9 cellular contexts compared by ENCODE assay signal in genomic region chr5:95818181-95819147, GRCh38. TPM values are rescaled to one million over a fixed set of nuclear protein-coding genes. Genes with fewer than 3 reads are reported as not detected.
DNase-seq lines count a peak whose midpoint lies in the region; ATAC-seq and TF ChIP-seq lines count a peak whose summit lies in the region.
"Had no signal": no experiment of that assay in that cellular context is flagged by ENCODE, and none has a peak within 500 bp of the region (broad histone marks: within the 10 kb centered on the region; RNA-seq: fewer than 3 reads in every experiment).

No MANE protein-coding gene starts in this region.

- H3K27ac ChIP-seq in right cardiac atrium (ENCODE audit: low read length) (peak overlapping the region; percentile 72), ovary (no peak overlapping the region)
- H3K27ac ChIP-seq: 22Rv1 had no signal

- no peaks in the 10 kb centered on the region for H3K9me3 Mint-ChIP-seq in WTC11

- intact Hi-C loops in right cardiac atrium (cut with DNase I) (no loop called here), ovary (cut with DNase I) (no loop called here)

- CTCF ChIA-PET in WTC11 (lab: Charles Lee): interaction anchor here (0.9 to 2.1 kb wide), 2 partner anchors 16 to 37 kb away, joined by 3 to 10 read pairs; no protein-coding TSS in a partner anchor

- no peak for DNase-seq in activated CD4-positive, CD25-positive, alpha-beta regulatory T cell treated with anti-CD3 and anti-CD28 coated beads, Interleukin-2, amount 50 U/mL, for 72 hours
- no peak for DNase-seq in WTC11 (ENCODE audit: low spot score)
- DNase-seq in right cardiac atrium: no peak
- DNase-seq in stimulated activated naive CD4-positive, alpha-beta T cell treated with Interleukin-2 at 50 U/mL for 16 hours (lab: John Stamatoyannopoulos, UW): peak; percentile 12
- no peak for DNase-seq in NCI-H82 treated with DMSO at 0.1 percent for 48 hours (lab: John Stamatoyannopoulos, UW; ENCODE audit: unreplicated experiment)
- no peak for DNase-seq in ovary

- peaks cover 8% of the 10 kb centered on the region for H3K36me3 Mint-ChIP-seq in WTC11

- TF ChIP-seq POLR2A in ovary (IDR thresholded peaks at IDR 0.05): no peak

- no peak for TF ChIP-seq EP300 in ovary (IDR thresholded peaks at IDR 0.05)

- H3K27me3 Mint-ChIP-seq in WTC11 (ENCODE audit: low read depth): no peaks in the 10 kb centered on the region

- H3K27me3 ChIP-seq in right cardiac atrium (ENCODE audit: control insufficient read depth, insufficient read depth) (no peaks in the 10 kb centered on the region), ovary (no peaks in the 10 kb centered on the region)

- no peak for TF ChIP-seq CTCF in WTC11 (IDR thresholded peaks at IDR 0.05)
- no peak for TF ChIP-seq CTCF in ovary (IDR thresholded peaks at IDR 0.05)

- H3K27ac Mint-ChIP-seq in WTC11: 0 out of 2 replicates have a peak overlapping the region, but pooled peaks have one; percentile 3

- POLR2A ChIA-PET in WTC11 (lab: Charles Lee): no interaction called here

- H3K4me3 ChIP-seq in right cardiac atrium (ENCODE audit: low read length) (peak overlapping the region; percentile 16), ovary (no peak overlapping the region)

- H3K4me3 Mint-ChIP-seq in WTC11: no peak overlapping the region

- H3K4me1 Mint-ChIP-seq in WTC11: peaks cover 65% of the 10 kb centered on the region

- H3K4me1 ChIP-seq in right cardiac atrium (ENCODE audit: control insufficient read depth, insufficient read depth, low read length) (peaks cover 12% of the 10 kb centered on the region), ovary (ENCODE audit: insufficient read depth) (peaks cover 7% of the 10 kb centered on the region)

- WGBS in right cardiac atrium: 58% methylated on average over 14 of the region's 14 CpGs
- 80 to 83% (median 81%) methylated on average over 14 of the region's 14 CpGs for WGBS in ovary, 3 donors

- no peaks in the 10 kb centered on the region for H3K36me3 ChIP-seq in ovary

- no peaks in the 10 kb centered on the region for H3K9me3 ChIP-seq in right cardiac atrium (ENCODE audit: control insufficient read depth, low read length)
- no peaks in the 10 kb centered on the region for H3K9me3 ChIP-seq in ovary

- ATAC-seq in activated CD4-positive, CD25-positive, alpha-beta regulatory T cell treated with anti-CD3 and anti-CD28 coated beads, Interleukin-2, amount 50 U/mL, for 24 hours: peak; percentile 17 to 37
- ATAC-seq in WTC11: no peak
- peak in 1 of 2 donors; percentile 6 for ATAC-seq in right cardiac atrium
- no peak for ATAC-seq in HG02870 (IDR thresholded peaks at IDR 0.05; ENCODE audit: unreplicated experiment)

TF ChIP-seq in WTC11, 78 proteins besides CTCF, POLR2A, EP300 and RAD21:
- no peak for TF ChIP-seq MXD4 (CRISPR knock-in tag; IDR thresholded peaks at IDR 0.05; ENCODE audit: borderline replicate concordance)

RNA-seq across cellular contexts. Expression of gene GLRX, which starts 4.1 kb away (rescaled TPM):
- 15.9 to 21.0 TPM (median 19.2 TPM) in 3 replicates for total RNA-seq in WTC11 (2021)
- total RNA-seq in right cardiac atrium: 10 to 100 TPM; 70.2 to 85.2 (median 79.4) TPM
- polyA plus RNA-seq in right cardiac atrium: 192 TPM
- 10 to 100 TPM in 4 of 7 donors, 1 to 10 TPM in 3; 4.1 to 17.8 (median 11.3) TPM for total RNA-seq in ovary
- 10 to 100 TPM; 16.7 to 35.7 TPM for polyA plus RNA-seq in ovary

Comparison
In these comparisons a context has a peak if more than half of its experiments do, and no peak if none do; other contexts are left out.
1. ATAC-seq: peak in activated CD4-positive, CD25-positive, alpha-beta regulatory T cell treated with anti-CD3 and anti-CD28 coated beads, Interleukin-2, amount 50 U/mL, for 24 hours (2 of 2); none in WTC11 (single experiment) and HG02870 (single experiment).